11 cellular contexts compared by ENCODE assay signal in genomic region chr22:46752286-46752685, GRCh38.
"Had no signal": no experiment of that assay in that cellular context is flagged by ENCODE, and none has a peak within 500 bp of the region (broad histone marks: within the 10 kb centered on the region; RNA-seq: fewer than 3 reads in every experiment).

No MANE protein-coding gene starts in this region.

- H3K9me3 ChIP-seq: colonic mucosa, ovary, transverse colon had no signal

- H3K4me3 ChIP-seq: colonic mucosa, ovary, transverse colon had no signal

- H3K27ac ChIP-seq: ovary, VCaP had no signal

- H3K27me3 ChIP-seq: colonic mucosa, ovary, transverse colon had no signal

- DNase-seq: activated CD8-positive, alpha-beta memory T cell treated with anti-CD3 and anti-CD28 coated beads, Interleukin-2, amount 50 U/mL, for 4 hours; activated CD8-positive, alpha-beta T cell treated with anti-CD3 and anti-CD28 coated beads for 36 hours; activated gamma-delta T cell treated with Interleukin-2 at 50 U/mL for 16 hours; activated T-cell treated with anti-CD3 and anti-CD28 coated beads, Interleukin-2, amount 50 U/mL, for 72 hours; caudate nucleus; colonic mucosa; effector CD8-positive, alpha-beta T cell; ovary; T-helper 9 cell; transverse colon had no signal

- H3K36me3 ChIP-seq: colonic mucosa, ovary, transverse colon had no signal
